Comparison of ENCODE assay signal across 1 cellular context in the genomic region with DNA sequence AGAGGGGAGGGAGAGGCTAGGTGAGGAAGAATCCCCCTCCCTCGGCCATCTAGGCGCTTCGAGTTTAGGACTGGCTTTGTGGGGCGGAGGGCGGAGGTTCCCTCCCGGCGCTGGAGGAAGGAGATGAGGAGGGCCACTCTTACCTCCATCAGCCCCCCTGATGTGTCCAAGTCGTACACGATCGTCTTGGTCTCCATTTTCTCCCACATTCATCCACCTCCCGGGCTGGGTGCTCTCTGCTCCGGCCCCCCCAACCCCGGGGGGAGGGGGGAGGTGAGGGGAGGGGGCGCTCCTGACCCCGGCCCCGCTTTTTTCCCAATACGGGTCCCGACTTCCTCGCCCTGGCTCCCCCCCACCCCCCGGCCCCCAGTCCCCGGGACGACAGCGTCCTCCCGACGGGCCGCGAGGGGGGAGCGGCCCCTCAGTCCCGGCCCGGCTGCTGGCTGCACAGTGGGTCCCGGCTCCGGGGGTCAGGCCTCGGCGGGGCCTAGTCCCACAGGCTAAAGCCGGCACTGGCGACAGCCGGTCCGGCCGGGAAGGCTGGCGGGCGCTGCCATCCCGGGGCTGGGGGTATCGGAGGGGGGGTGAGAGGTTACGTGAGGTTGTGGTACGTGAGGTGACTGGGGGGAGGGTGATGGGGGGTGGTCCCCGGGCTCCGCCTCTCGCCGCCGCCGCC.
TF ChIP-seq lines count a peak whose summit lies in the region.

No MANE protein-coding gene starts in this region.

TF ChIP-seq in H1, 55 proteins besides CTCF, POLR2A, EP300 and RAD21:
- TF ChIP-seq SP4 (IDR thresholded peaks at IDR 0.05; ENCODE audit: low read length) (no peak), EGR1 (IDR thresholded peaks at IDR 0.05; ENCODE audit: borderline replicate concordance, low read depth, low read length) (no peak), MAFK (IDR thresholded peaks at IDR 0.05; ENCODE audit: low read depth, low read length) (no peak), PHF8 (conservative IDR thresholded peaks at IDR 0.05; ENCODE audit: low read depth, low read length) (peak; percentile 28; the same call in 1 of the 2 replicates), POLR2AphosphoS5 (IDR thresholded peaks at IDR 0.05; ENCODE audit: low read depth, low read length) (no peak), YY1 (IDR thresholded peaks at IDR 0.05; ENCODE audit: low read depth, low read length) (no peak), CHD1 (IDR thresholded peaks at IDR 0.05; ENCODE audit: low read depth, low read length) (no peak), JUN (IDR thresholded peaks at IDR 0.05; ENCODE audit: low read depth, low read length) (no peak), KDM4A (IDR thresholded peaks at IDR 0.05; ENCODE audit: low read depth, low read length, severe bottlenecking) (peak; percentile 5), BCL11A (IDR thresholded peaks at IDR 0.05; ENCODE audit: low read depth in 2 of 2, low read length in 2 of 2) (no peak), ATF2 (IDR thresholded peaks at IDR 0.05; ENCODE audit: low read length) (no peak), TAF7 (optimal IDR thresholded peaks at IDR 0.05; ENCODE audit: borderline replicate concordance, low read depth, low read length) (no peak), FOSL1 (IDR thresholded peaks at IDR 0.05; ENCODE audit: insufficient read depth, low read depth, low read length) (no peak)
